ENCODE assay signal across 17 cellular contexts in the genomic region with DNA sequence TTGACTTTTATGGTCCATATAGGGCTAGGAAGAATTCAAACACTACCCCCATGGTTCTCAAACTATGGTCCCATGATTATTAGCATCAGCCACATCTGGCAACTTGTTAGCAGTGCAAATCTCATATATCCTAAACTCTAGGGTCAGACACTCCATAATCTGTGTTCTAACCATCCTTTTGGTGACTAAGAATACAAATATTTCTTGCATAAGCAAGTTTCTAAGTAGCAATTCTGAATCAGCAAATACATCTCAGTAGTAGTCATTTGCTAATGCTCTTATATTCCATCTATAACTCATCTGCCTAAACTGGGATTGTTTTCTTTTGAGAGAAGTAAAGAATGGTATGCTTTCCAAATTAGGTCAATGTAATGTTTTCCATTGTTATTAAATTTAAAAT.
DNase-seq lines count a peak whose midpoint lies in the region; FAIRE-seq and TF ChIP-seq lines count a peak whose summit lies in the region.
"Had no signal": no experiment of that assay in that cellular context is flagged by ENCODE, and none has a peak within 500 bp of the region (broad histone marks: within the 10 kb centered on the region; RNA-seq: fewer than 3 reads in every experiment).

No MANE protein-coding gene starts in this region.

- no peak overlapping the region for H2AFZ ChIP-seq in SK-N-SH (ENCODE audit: low read depth)
- H2AFZ ChIP-seq: parathyroid adenoma had no signal

- H3K9ac ChIP-seq in SK-N-SH: no peak overlapping the region
- H3K9ac ChIP-seq: parathyroid adenoma had no signal

- no peaks in the 10 kb centered on the region for H3K9me3 ChIP-seq in SK-N-SH
- H3K9me3 ChIP-seq: testis had no signal

- no peaks in the 10 kb centered on the region for H4K20me1 ChIP-seq in SK-N-SH (ENCODE audit: insufficient read depth)

- H3K4me1 ChIP-seq in SK-N-SH (ENCODE audit: control insufficient read depth in 1 of 2, insufficient read depth in 2 of 2, low read depth in 1 of 2, low read length in 1 of 2): peaks cover 0 to 10% of the 10 kb centered on the region in 2 experiments; a peak in 1 of 4 replicates
- H3K4me1 ChIP-seq: parathyroid adenoma, testis had no signal

- no peaks in the 10 kb centered on the region for H3K9me2 ChIP-seq in SK-N-SH

- DNase-seq in H54 (ENCODE audit: insufficient read length, low spot score): no peak
- DNase-seq in SK-N-SH: no peak
- peak; percentile 83 for DNase-seq in fibroblast of mammary gland (ENCODE audit: low read depth)
- DNase-seq in stromal cell of bone marrow (ENCODE audit: low read depth): peak; percentile 30
- DNase-seq in globus pallidus (ENCODE audit: low spot score): no peak
- no peak for DNase-seq in HEK293T (ENCODE audit: extremely low spot score)
- DNase-seq in effector CD8-positive, alpha-beta T cell (lab: John Stamatoyannopoulos, UW): no peak
- DNase-seq: anterior cingulate cortex, dermis blood vessel endothelial cell, DMS79 treated with DMSO at 0.1 percent for 48 hours, foreskin melanocyte, NCI-H1694, SHP77, small intestine, T-helper 17 cell, testis had no signal

- POLR2A ChIA-PET in SK-N-SH (lab: Yijun Ruan, JAX) (no interaction called here), HEK293T (lab: Yijun Ruan, JAX) (no interaction called here)

- CTCF ChIA-PET in SK-N-SH (lab: Yijun Ruan, JAX): no interaction called here
- CTCF ChIA-PET in HEK293T (lab: Yijun Ruan, JAX): no interaction called here

- TF ChIP-seq CTCF in SK-N-SH (IDR thresholded peaks at IDR 0.05): no peak
- TF ChIP-seq CTCF in fibroblast of mammary gland (conservative IDR thresholded peaks at IDR 0.05; ENCODE audit: control insufficient read depth, insufficient read depth, low read depth, low read length): no peak

- no peaks in the 10 kb centered on the region for H3K36me3 ChIP-seq in SK-N-SH (replicated peaks in 1 of 2; ENCODE audit: control insufficient read depth in 1 of 2, insufficient read depth in 2 of 2, low read length in 1 of 2)

- TF ChIP-seq EP300 in SK-N-SH (IDR thresholded peaks at IDR 0.05; ENCODE audit: borderline replicate concordance in 1 of 2, low read depth in 1 of 2, low read length in 1 of 2): no peak

- FAIRE-seq in H54 (lab: Jason Lieb, UNC): peak; percentile 41
- FAIRE-seq: small intestine had no signal

- H3K4me3 ChIP-seq in SK-N-SH (ENCODE audit: low read depth in 2 of 2, low read length in 1 of 2) (no peak overlapping the region), fibroblast of mammary gland (ENCODE audit: control insufficient read depth, low read depth, low read length) (no peak overlapping the region)
- H3K4me3 ChIP-seq: testis had no signal

- TF ChIP-seq POLR2A in H54 (IDR thresholded peaks at IDR 0.05; ENCODE audit: low read depth, low read length): no peak

- no peaks in the 10 kb centered on the region for H3F3A ChIP-seq in SK-N-SH (replicated peaks; ENCODE audit: insufficient read depth)

- no peak overlapping the region for H3K4me2 ChIP-seq in SK-N-SH

- 0 out of 4 replicates have a peak overlapping the region, but pooled peaks of 1 of the 2 experiments have one; percentile 10 for H3K27ac ChIP-seq in SK-N-SH (ENCODE audit: low read depth in 2 of 2, low read length in 1 of 2)
- H3K27ac ChIP-seq: parathyroid adenoma, testis had no signal

- H3K27me3 ChIP-seq in SK-N-SH (ENCODE audit: insufficient read depth): no peaks in the 10 kb centered on the region
- H3K27me3 ChIP-seq: testis had no signal

- no peaks in the 10 kb centered on the region for H3K79me2 ChIP-seq in SK-N-SH (ENCODE audit: insufficient read depth)
- H3K79me2 ChIP-seq: parathyroid adenoma had no signal

- TF ChIP-seq RAD21 in SK-N-SH (IDR thresholded peaks at IDR 0.05; ENCODE audit: low read length): no peak

TF ChIP-seq in SK-N-SH, 30 proteins besides CTCF, POLR2A, EP300 and RAD21:
- TF ChIP-seq FOSL2 (IDR thresholded peaks at IDR 0.05; ENCODE audit: borderline replicate concordance, low read depth): peak; percentile 67
- TF ChIP-seq YY1 (IDR thresholded peaks at IDR 0.05; ENCODE audit: low read depth): no peak
- peak; percentile 71 for TF ChIP-seq JUND (IDR thresholded peaks at IDR 0.05)
- TF ChIP-seq, protein P1, sequence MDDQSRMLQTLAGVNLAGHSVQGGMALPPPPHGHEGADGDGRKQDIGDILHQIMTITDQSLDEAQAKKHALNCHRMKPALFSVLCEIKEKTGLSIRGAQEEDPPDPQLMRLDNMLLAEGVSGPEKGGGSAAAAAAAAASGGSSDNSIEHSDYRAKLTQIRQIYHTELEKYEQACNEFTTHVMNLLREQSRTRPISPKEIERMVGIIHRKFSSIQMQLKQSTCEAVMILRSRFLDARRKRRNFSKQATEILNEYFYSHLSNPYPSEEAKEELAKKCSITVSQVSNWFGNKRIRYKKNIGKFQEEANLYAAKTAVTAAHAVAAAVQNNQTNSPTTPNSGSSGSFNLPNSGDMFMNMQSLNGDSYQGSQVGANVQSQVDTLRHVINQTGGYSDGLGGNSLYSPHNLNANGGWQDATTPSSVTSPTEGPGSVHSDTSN (IDR thresholded peaks at IDR 0.05): peak; percentile 4; the same call in 1 of the 2 replicates
- peak; percentile 48; the same call in 1 of the 2 replicates for TF ChIP-seq TCF12 (IDR thresholded peaks at IDR 0.05)
- TF ChIP-seq TEAD4 (IDR thresholded peaks at IDR 0.05; ENCODE audit: borderline replicate concordance, insufficient read depth): peak; percentile 44; the same call in 1 of the 2 replicates
TF ChIP-seq in SK-N-SH: peak in this region for 5.

TF ChIP-seq in HEK293T, 16 proteins besides CTCF, POLR2A, EP300 and RAD21:
- no peak for TF ChIP-seq CTBP1 (IDR thresholded peaks at IDR 0.05; ENCODE audit: borderline replicate concordance)
- TF ChIP-seq ELF4 (IDR thresholded peaks at IDR 0.05): no peak
- no peak for TF ChIP-seq BHLHE40 (IDR thresholded peaks at IDR 0.05; ENCODE audit: borderline replicate concordance)
- TF ChIP-seq SP1 (IDR thresholded peaks at IDR 0.05): no peak
- no peak for TF ChIP-seq FOXK2 (IDR thresholded peaks at IDR 0.05)
- TF ChIP-seq LEF1 (IDR thresholded peaks at IDR 0.05; ENCODE audit: borderline replicate concordance): no peak
- TF ChIP-seq, protein P2, sequence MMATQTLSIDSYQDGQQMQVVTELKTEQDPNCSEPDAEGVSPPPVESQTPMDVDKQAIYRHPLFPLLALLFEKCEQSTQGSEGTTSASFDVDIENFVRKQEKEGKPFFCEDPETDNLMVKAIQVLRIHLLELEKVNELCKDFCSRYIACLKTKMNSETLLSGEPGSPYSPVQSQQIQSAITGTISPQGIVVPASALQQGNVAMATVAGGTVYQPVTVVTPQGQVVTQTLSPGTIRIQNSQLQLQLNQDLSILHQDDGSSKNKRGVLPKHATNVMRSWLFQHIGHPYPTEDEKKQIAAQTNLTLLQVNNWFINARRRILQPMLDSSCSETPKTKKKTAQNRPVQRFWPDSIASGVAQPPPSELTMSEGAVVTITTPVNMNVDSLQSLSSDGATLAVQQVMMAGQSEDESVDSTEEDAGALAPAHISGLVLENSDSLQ (IDR thresholded peaks at IDR 0.05): no peak
- no peak for TF ChIP-seq ARNT (IDR thresholded peaks at IDR 0.05)
- no peak for TF ChIP-seq ZNF384 (IDR thresholded peaks at IDR 0.05)
- no peak for TF ChIP-seq NFRKB (IDR thresholded peaks at IDR 0.05)
- TF ChIP-seq FOXA1 (IDR thresholded peaks at IDR 0.05): no peak
- no peak for TF ChIP-seq HDGF (IDR thresholded peaks at IDR 0.05; ENCODE audit: borderline replicate concordance)
- TF ChIP-seq FOXM1 (IDR thresholded peaks at IDR 0.05; ENCODE audit: borderline replicate concordance): no peak
- no peak for TF ChIP-seq TARDBP (IDR thresholded peaks at IDR 0.05)

Comparison
In these comparisons a context has a peak if more than half of its experiments do, and no peak if none do; other contexts are left out.
1. DNase-seq: peak in fibroblast of mammary gland (single experiment) and stromal cell of bone marrow (single experiment); none in H54 (single experiment), SK-N-SH (single experiment), globus pallidus (single experiment), HEK293T (single experiment) and effector CD8-positive, alpha-beta T cell (single experiment).